1 cellular context compared by ENCODE assay signal in genomic region chr18:77020561-77020960, GRCh38.
A peak's percentile ranks its signal among the peaks of the same experiment; 100 is the strongest.
TF ChIP-seq lines count a peak whose summit lies in the region.

No MANE protein-coding gene starts in this region.

TF ChIP-seq in H1, 55 proteins besides CTCF, POLR2A, EP300 and RAD21:
- TF ChIP-seq YY1 (IDR thresholded peaks at IDR 0.05; ENCODE audit: low read depth, low read length) (no peak), POLR2AphosphoS5 (IDR thresholded peaks at IDR 0.05; ENCODE audit: low read depth, low read length) (peak; percentile 49)
